In the genomic region with DNA sequence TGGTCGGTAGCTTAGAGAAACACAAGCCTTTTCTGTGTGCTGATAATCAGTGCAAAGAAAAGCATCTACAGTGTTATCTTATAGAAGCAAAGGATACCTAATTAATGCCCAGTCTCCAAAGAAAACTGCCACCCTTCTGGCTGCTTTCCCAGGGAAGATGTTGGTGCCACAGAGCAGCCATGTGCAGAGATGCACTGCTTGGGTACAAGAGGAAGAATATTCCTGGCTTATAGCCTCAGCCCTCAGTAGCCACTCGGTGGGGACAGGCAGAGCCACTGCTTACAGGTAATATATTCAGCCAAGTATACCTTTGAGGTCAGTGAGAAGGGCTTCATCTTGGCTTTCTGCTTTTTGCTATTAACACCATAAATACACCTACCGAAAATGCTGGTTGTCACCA, we compare ENCODE assay signal across 16 cellular contexts.
A peak's percentile ranks its signal among the peaks of the same experiment; 100 is the strongest.
DNase-seq lines count a peak whose midpoint lies in the region; ATAC-seq and TF ChIP-seq lines count a peak whose summit lies in the region.
"Had no signal": no experiment of that assay in that cellular context is flagged by ENCODE, and none has a peak within 500 bp of the region (broad histone marks: within the 10 kb centered on the region; RNA-seq: fewer than 3 reads in every experiment).

No MANE protein-coding gene starts in this region.

- no peaks in the 10 kb centered on the region for H3K36me3 ChIP-seq in Panc1 (ENCODE audit: control insufficient read depth, insufficient read depth, low read length)
- H3K36me3 ChIP-seq in lower lobe of right lung, result no peaks in the 10 kb centered on the region
- H3K36me3 ChIP-seq in subcutaneous abdominal adipose tissue (ENCODE audit: control insufficient read depth in 5 of 5, insufficient read depth in 5 of 5, low read length in 5 of 5), result no peaks in the 10 kb centered on the region

- CTCF ChIA-PET in Panc1 (lab: Charles Lee), result interaction anchor here (0.6 kb wide), 1 partner anchor 1164 kb away, joined by 3 read pairs; no protein-coding TSS in a partner anchor

- H3K27me3 ChIP-seq in Panc1 (ENCODE audit: control insufficient read depth, insufficient read depth, low read length) (no peaks in the 10 kb centered on the region), lower lobe of right lung (ENCODE audit: low read depth) (no peaks in the 10 kb centered on the region), subcutaneous abdominal adipose tissue (ENCODE audit: control insufficient read depth in 5 of 5, insufficient read depth in 4 of 5, low read length in 5 of 5) (no peaks in the 10 kb centered on the region)

- DNase-seq in Panc1 (ENCODE audit: low read depth, low spot score), result no peak
- DNase-seq in epithelial cell of esophagus (ENCODE audit: low read depth), result no peak
- no peak for DNase-seq in lower lobe of right lung
- no peak for DNase-seq in activated effector memory CD4-positive, alpha-beta T cell treated with Interleukin-2 at 50 U/mL for 16 hours
- DNase-seq in GM13976 (ENCODE audit: low spot score), result no peak
- no peak for DNase-seq in islet precursor cell
- DNase-seq in amygdala (lab: John Stamatoyannopoulos, UW), result no peak
- DNase-seq: activated naive CD8-positive, alpha-beta T cell treated with anti-CD3 and anti-CD28 coated beads for 36 hours; CD4-positive, CD25-positive, alpha-beta regulatory T cell; EL; NCI-H1105 treated with DMSO at 0.1 percent for 48 hours; NCI-H2227 treated with DMSO at 0.1 percent for 48 hours; T-helper 1 cell had no signal

- in situ Hi-C loops in Panc1 (cut with HindIII; ENCODE audit: low pct_unique_long_range_greater_than_20kb, low sequenced_read_pairs) (no loop called here), GM13976 (cut with MboI; ENCODE audit: low sequenced_read_pairs, unreplicated experiment) (no loop called here)

- peak overlapping the region; percentile 72 for H3K27ac ChIP-seq in Panc1 (ENCODE audit: low read length)
- peak overlapping the region; percentile 20 for H3K27ac ChIP-seq in lower lobe of right lung
- peak overlapping the region; percentile 15 for H3K27ac ChIP-seq in subcutaneous abdominal adipose tissue (ENCODE audit: low read depth, low read length)
- H3K27ac ChIP-seq: parathyroid adenoma had no signal

- H3K4me3 ChIP-seq in Panc1 (ENCODE audit: low read depth in 2 of 2, low read length in 2 of 2), result no peak overlapping the region
- peak overlapping the region; percentile 25 for H3K4me3 ChIP-seq in epithelial cell of esophagus (ENCODE audit: low read length)
- no peak overlapping the region for H3K4me3 ChIP-seq in lower lobe of right lung
- H3K4me3 ChIP-seq in subcutaneous abdominal adipose tissue (ENCODE audit: low read depth in 1 of 5, low read length in 5 of 5), result peak overlapping the region in 1 of 5 donors; percentile 41

- TF ChIP-seq CTCF in Panc1 (IDR thresholded peaks at IDR 0.05) (no peak), epithelial cell of esophagus (IDR thresholded peaks at IDR 0.05; ENCODE audit: insufficient read depth, low read depth, low read length, missing control alignments) (no peak), lower lobe of right lung (IDR thresholded peaks at IDR 0.05) (no peak), GM13976 (IDR thresholded peaks at IDR 0.05; ENCODE audit: borderline replicate concordance, control extremely low read depth, extremely low read depth, insufficient read depth, missing control alignments) (no peak)

- no TSS peak for BruUV-seq in Panc1 (replicated peaks; lab: Mats Ljungman, UMichigan)

- ATAC-seq in Panc1 (peak; percentile 28; the same call in 1 of the 2 replicates), lower lobe of right lung (no peak)
- ATAC-seq: activated CD4-positive, CD25-positive, alpha-beta regulatory T cell treated with anti-CD3 and anti-CD28 coated beads, Interleukin-2, amount 50 U/mL, for 24 hours had no signal

- intact Hi-C loops in Panc1 (cut with micrococcal nuclease; ENCODE audit: unreplicated experiment), result no loop called here
- intact Hi-C loops in lower lobe of right lung (cut with DNase I), result no loop called here

- H3K9me3 ChIP-seq in Panc1 (ENCODE audit: control insufficient read depth, insufficient read depth, low read depth, low read length), result no peaks in the 10 kb centered on the region
- no peaks in the 10 kb centered on the region for H3K9me3 ChIP-seq in lower lobe of right lung
- H3K9me3 ChIP-seq in subcutaneous abdominal adipose tissue (ENCODE audit: control insufficient read depth in 5 of 5, low read length in 5 of 5), result no peaks in the 10 kb centered on the region

- no peak overlapping the region for H3K9ac ChIP-seq in subcutaneous abdominal adipose tissue (ENCODE audit: low read length in 5 of 5)
- H3K9ac ChIP-seq: parathyroid adenoma had no signal

- H3K4me1 ChIP-seq in Panc1 (ENCODE audit: control insufficient read depth, insufficient read depth, low read length), result peaks cover 22% of the 10 kb centered on the region
- peaks cover 9% of the 10 kb centered on the region for H3K4me1 ChIP-seq in lower lobe of right lung
- H3K4me1 ChIP-seq in subcutaneous abdominal adipose tissue (ENCODE audit: control insufficient read depth in 5 of 5, insufficient read depth in 5 of 5, low read length in 5 of 5), result peaks cover 3 to 13% (median 12%) of the 10 kb centered on the region in 5 donors
- H3K4me1 ChIP-seq: parathyroid adenoma had no signal

- POLR2A ChIA-PET in Panc1 (lab: Charles Lee), result no interaction called here

Comparison
In these comparisons a context has a peak if more than half of its experiments do, and no peak if none do; other contexts are left out.
1. H3K27ac ChIP-seq: peak in every context shown above with its lines; median percentile 72 in Panc1; 20 in lower lobe of right lung; 15 in subcutaneous abdominal adipose tissue.